Comparison of ENCODE assay signal across 14 cellular contexts in the genomic region with DNA sequence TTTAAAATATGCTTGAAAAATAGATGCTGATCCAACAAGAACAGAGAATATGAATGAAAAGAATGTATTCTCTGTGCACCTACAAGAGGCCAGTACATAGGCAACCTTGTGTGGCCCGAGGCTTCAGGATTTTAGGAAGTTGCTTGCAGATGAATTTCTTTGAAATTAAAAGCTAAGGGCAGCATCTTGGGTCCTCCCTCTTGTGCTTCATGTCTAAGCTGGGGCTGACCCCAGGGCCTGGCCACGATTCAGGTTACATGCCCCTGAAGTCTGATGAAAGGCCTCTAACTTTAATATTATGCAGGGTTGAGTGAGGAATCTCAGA.
DNase-seq lines count a peak whose midpoint lies in the region; ATAC-seq and TF ChIP-seq lines count a peak whose summit lies in the region.
"Had no signal": no experiment of that assay in that cellular context is flagged by ENCODE, and none has a peak within 500 bp of the region (broad histone marks: within the 10 kb centered on the region; RNA-seq: fewer than 3 reads in every experiment).

No MANE protein-coding gene starts in this region.

- ATAC-seq in GM21737 (IDR thresholded peaks at IDR 0.05; ENCODE audit: unreplicated experiment) = no peak
- ATAC-seq: HepG2 had no signal

- no peak overlapping the region for H2AFZ ChIP-seq in neural progenitor cell (replicated peaks)
- H2AFZ ChIP-seq: GM23338 had no signal

- H3K4me1 ChIP-seq in A673 (ENCODE audit: insufficient read depth, low read length, poor library complexity, severe bottlenecking) = peaks cover 68% of the 10 kb centered on the region
- H3K4me1 ChIP-seq in mesendoderm (ENCODE audit: control insufficient read depth, low read depth, low read length) = peaks cover 7% of the 10 kb centered on the region
- H3K4me1 ChIP-seq in testis = no peaks in the 10 kb centered on the region
- no peaks in the 10 kb centered on the region for H3K4me1 ChIP-seq in neural progenitor cell
- H3K4me1 ChIP-seq: Caco-2 had no signal

- no peak overlapping the region for H3K4ac ChIP-seq in mesendoderm (ENCODE audit: low read depth, low read length)

- peak overlapping the region; percentile 66 for H3K9ac ChIP-seq in SK-N-MC (ENCODE audit: insufficient read length)
- no peak overlapping the region for H3K9ac ChIP-seq in mesendoderm (ENCODE audit: low read length)
- no peak overlapping the region for H3K9ac ChIP-seq in neural progenitor cell

- no peak overlapping the region for H3K4me2 ChIP-seq in mesendoderm (ENCODE audit: low read length)
- no peak overlapping the region for H3K4me2 ChIP-seq in neural progenitor cell
- H3K4me2 ChIP-seq: GM23338 had no signal

- WGBS in mesendoderm (ENCODE audit: extremely low coverage, insufficient coverage, low lambda C conversion rate) = no CpG with 5 or more reads among the region's 2 CpGs
- 49 to 54% methylated on average over 2 of the region's 2 CpGs for WGBS in testis, 2 donors

- no peaks in the 10 kb centered on the region for H3K27me3 ChIP-seq in A673 (replicated peaks; ENCODE audit: insufficient read depth, low read depth, low read length, poor library complexity)
- H3K27me3 ChIP-seq in mesendoderm (ENCODE audit: insufficient read depth, low read length, poor library complexity) = no peaks in the 10 kb centered on the region
- no peaks in the 10 kb centered on the region for H3K27me3 ChIP-seq in testis
- no peaks in the 10 kb centered on the region for H3K27me3 ChIP-seq in neural progenitor cell

- H3K27me3 Mint-ChIP-seq in neural progenitor cell (ENCODE audit: insufficient read depth, low read depth) = peaks cover 2% of the 10 kb centered on the region
- H3K27me3 Mint-ChIP-seq in activated naive CD4-positive, alpha-beta T cell treated with anti-CD3 and anti-CD28 coated beads, Interleukin-2, amount 10 ng/mL, durations not matched to agents 7 days and 5 days = no peaks in the 10 kb centered on the region
- H3K27me3 Mint-ChIP-seq: CD4-positive, alpha-beta T cell had no signal

- intact Hi-C loops in A673 (cut with micrococcal nuclease; ENCODE audit: unreplicated experiment) = loop anchor here (10.0 kb wide), 1 partner anchor 59 kb away; no protein-coding TSS in a partner anchor
- intact Hi-C loops in testis (cut with DNase I; ENCODE audit: low total_unique reads) = no loop called here

- BruUV-seq in A673 (replicated peaks; lab: Mats Ljungman, UMichigan) = TSS peak; percentile 85

- no peaks in the 10 kb centered on the region for H4K20me1 ChIP-seq in neural progenitor cell (ENCODE audit: low read depth)

- no peak overlapping the region for H2BK120ac ChIP-seq in mesendoderm (ENCODE audit: low read depth, low read length)

- H2BK5ac ChIP-seq in mesendoderm (ENCODE audit: low read length) = no peak overlapping the region

- H3K9me3 Mint-ChIP-seq in neural progenitor cell = no peaks in the 10 kb centered on the region
- no peaks in the 10 kb centered on the region for H3K9me3 Mint-ChIP-seq in activated naive CD4-positive, alpha-beta T cell treated with anti-CD3 and anti-CD28 coated beads, Interleukin-2, amount 10 ng/mL, durations not matched to agents 7 days and 5 days
- H3K9me3 Mint-ChIP-seq: CD4-positive, alpha-beta T cell; GM23338 had no signal

- H3K27ac ChIP-seq in A673 (ENCODE audit: low read depth, low read length, poor library complexity, severe bottlenecking) (peak overlapping the region; percentile 94), SK-N-MC (peak overlapping the region; percentile 100), mesendoderm (ENCODE audit: low read depth, low read length) (no peak overlapping the region), testis (peak overlapping the region in 1 of 2 donors; percentile 1), neural progenitor cell (no peak overlapping the region)
- H3K27ac ChIP-seq: C4-2B had no signal

- CTCF ChIA-PET in A673 (lab: Charles Lee) = no interaction called here
- CTCF ChIA-PET in activated naive CD4-positive, alpha-beta T cell treated with anti-CD3 and anti-CD28 coated beads, Interleukin-2, amount 10 ng/mL, durations not matched to agents 7 days and 5 days (lab: Charles Lee) = no interaction called here

- no peak for TF ChIP-seq CTCF in A673 (conservative IDR thresholded peaks at IDR 0.05; ENCODE audit: low read depth, low read length)
- TF ChIP-seq CTCF in testis (IDR thresholded peaks at IDR 0.05) = no peak
- TF ChIP-seq CTCF in neural progenitor cell (IDR thresholded peaks at IDR 0.05) = no peak

- H3K36me3 ChIP-seq in A673 (ENCODE audit: insufficient read depth, low read length, poor library complexity, severe bottlenecking) = no peaks in the 10 kb centered on the region
- no peaks in the 10 kb centered on the region for H3K36me3 ChIP-seq in SK-N-MC (ENCODE audit: insufficient read depth, low read length)
- no peaks in the 10 kb centered on the region for H3K36me3 ChIP-seq in mesendoderm (ENCODE audit: control insufficient read depth, insufficient read depth, low read length)
- H3K36me3 ChIP-seq in testis (ENCODE audit: low read depth, missing control alignments) = no peaks in the 10 kb centered on the region
- H3K36me3 ChIP-seq in neural progenitor cell = no peaks in the 10 kb centered on the region

- H3K23ac ChIP-seq in mesendoderm (ENCODE audit: low read length) = no peak overlapping the region

- no peaks in the 10 kb centered on the region for H3K36me3 Mint-ChIP-seq in neural progenitor cell
- H3K36me3 Mint-ChIP-seq in activated naive CD4-positive, alpha-beta T cell treated with anti-CD3 and anti-CD28 coated beads, Interleukin-2, amount 10 ng/mL, durations not matched to agents 7 days and 5 days = no peaks in the 10 kb centered on the region

- no peak overlapping the region for H4K8ac ChIP-seq in mesendoderm (ENCODE audit: low read depth, low read length)

- H2AK5ac ChIP-seq in mesendoderm (ENCODE audit: low read length) = no peak overlapping the region

- no peaks in the 10 kb centered on the region for H3F3A ChIP-seq in neural progenitor cell (ENCODE audit: low read depth)

- H3K79me2 ChIP-seq in mesendoderm (ENCODE audit: control insufficient read depth, insufficient read depth, low read length) = no peaks in the 10 kb centered on the region
- no peaks in the 10 kb centered on the region for H3K79me2 ChIP-seq in neural progenitor cell (ENCODE audit: low read depth)

- H3K4me3 ChIP-seq in A673 (ENCODE audit: low read depth, low read length, poor library complexity, severe bottlenecking) (no peak overlapping the region), SK-N-MC (peak overlapping the region; percentile 64), mesendoderm (ENCODE audit: low read length) (no peak overlapping the region), testis (no peak overlapping the region), neural progenitor cell (no peak overlapping the region)
- H3K4me3 ChIP-seq: GM23338 had no signal

- no peak overlapping the region for H3K4me3 Mint-ChIP-seq in neural progenitor cell
- no peak overlapping the region for H3K4me3 Mint-ChIP-seq in activated naive CD4-positive, alpha-beta T cell treated with anti-CD3 and anti-CD28 coated beads, Interleukin-2, amount 10 ng/mL, durations not matched to agents 7 days and 5 days
- H3K4me3 Mint-ChIP-seq: CD4-positive, alpha-beta T cell; GM23338 had no signal

- DNase-seq in A673 (ENCODE audit: low spot score) (no peak), SK-N-MC (ENCODE audit: low read depth, low spot score) (no peak), mesendoderm (no peak), testis (peak; percentile 15), neural progenitor cell (ENCODE audit: low spot score) (no peak)
- DNase-seq in activated naive CD4-positive, alpha-beta T cell treated with anti-CD3 and anti-CD28 coated beads, Interleukin-2, amount 10 ng/mL, durations not matched to agents 7 days and 5 days = no peak
- DNase-seq: AML-193; Caco-2; CD4-positive, alpha-beta T cell; HCEC 1CT had no signal

- H4K5ac ChIP-seq in mesendoderm (ENCODE audit: low read length) = no peak overlapping the region

- no peak overlapping the region for H2BK15ac ChIP-seq in mesendoderm (replicated peaks; ENCODE audit: low read depth)

- POLR2A ChIA-PET in A673 (lab: Charles Lee; ENCODE audit: low non-redundant PET) = no interaction called here

- H3K18ac ChIP-seq in mesendoderm (ENCODE audit: low read length) = peak overlapping the region; percentile 18

- H3K79me1 ChIP-seq in mesendoderm (ENCODE audit: low read length) = no peaks in the 10 kb centered on the region

- H3K27ac Mint-ChIP-seq in neural progenitor cell = no peak overlapping the region
- H3K27ac Mint-ChIP-seq in activated naive CD4-positive, alpha-beta T cell treated with anti-CD3 and anti-CD28 coated beads, Interleukin-2, amount 10 ng/mL, durations not matched to agents 7 days and 5 days = no peak overlapping the region
- H3K27ac Mint-ChIP-seq: CD4-positive, alpha-beta T cell; GM23338 had no signal

- no peak overlapping the region for H3K56ac ChIP-seq in mesendoderm (ENCODE audit: low read length)

- no peaks in the 10 kb centered on the region for H3K9me3 ChIP-seq in A673 (ENCODE audit: low read depth, low read length, poor library complexity, severe bottlenecking)
- H3K9me3 ChIP-seq in SK-N-MC (ENCODE audit: low read depth, low read length) = no peaks in the 10 kb centered on the region
- no peaks in the 10 kb centered on the region for H3K9me3 ChIP-seq in testis
- H3K9me3 ChIP-seq in neural progenitor cell (ENCODE audit: low read depth) = no peaks in the 10 kb centered on the region
- H3K9me3 ChIP-seq: Caco-2 had no signal

- TF ChIP-seq POLR2A in testis (IDR thresholded peaks at IDR 0.05) = no peak

- H3K4me1 Mint-ChIP-seq in neural progenitor cell = peaks cover 5% of the 10 kb centered on the region
- no peaks in the 10 kb centered on the region for H3K4me1 Mint-ChIP-seq in activated naive CD4-positive, alpha-beta T cell treated with anti-CD3 and anti-CD28 coated beads, Interleukin-2, amount 10 ng/mL, durations not matched to agents 7 days and 5 days

Comparison
In these comparisons a context has a peak if more than half of its experiments do, and no peak if none do; other contexts are left out.
1. H3K27ac ChIP-seq: peak in A673 (single experiment) and SK-N-MC (single experiment); none in mesendoderm (single experiment) and neural progenitor cell (single experiment).